9 cellular contexts compared by ENCODE assay signal in the genomic region with DNA sequence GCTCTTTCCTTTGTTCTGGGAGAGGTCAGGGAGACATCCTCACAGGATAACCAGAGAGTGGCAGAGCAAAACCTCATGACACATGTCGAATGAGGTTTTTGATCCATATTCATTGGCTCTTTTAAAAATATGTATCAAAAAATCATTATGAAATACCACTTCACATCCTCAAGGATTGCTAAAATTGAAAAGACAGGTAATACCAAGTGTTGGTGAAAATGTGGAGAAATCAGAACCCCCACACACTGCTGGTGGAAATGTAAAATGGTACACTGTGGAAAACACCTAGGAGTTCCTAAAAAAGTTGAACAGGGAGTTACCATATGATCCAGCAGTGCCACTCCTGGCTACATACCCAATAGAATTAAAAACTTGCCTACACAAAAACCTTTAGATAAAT.
"Had no signal": no experiment of that assay in that cellular context is flagged by ENCODE, and none has a peak within 500 bp of the region (broad histone marks: within the 10 kb centered on the region; RNA-seq: fewer than 3 reads in every experiment).

No MANE protein-coding gene starts in this region.

- H3K9ac ChIP-seq: GM23248 had no signal

- H3K9me3 Mint-ChIP-seq: H9, HFFc6 had no signal

- H3K9me3 ChIP-seq: HAP-1 had no signal

- DNase-seq: GM23248, GOT3, H7, H9, HCEC 1CT, HFFc6 had no signal

- H2AFZ ChIP-seq: GM23248, GM23338 had no signal

- H3K27ac Mint-ChIP-seq: GM23338, HFFc6 had no signal

- H3K27ac ChIP-seq: GM23248 had no signal

- H3K4me3 Mint-ChIP-seq: GM23338, H9, HFFc6 had no signal

- ATAC-seq: GM23338, HCT116 had no signal

- H3K4me1 Mint-ChIP-seq: GM23338 had no signal

- H3K4me2 ChIP-seq: GM23338 had no signal

- H3K36me3 ChIP-seq: HAP-1 had no signal

- H3K4me1 ChIP-seq: HAP-1 had no signal

- H3K4me3 ChIP-seq: GM23248, GM23338, HAP-1 had no signal
